ENCODE assay signal across 9 cellular contexts in the genomic region with DNA sequence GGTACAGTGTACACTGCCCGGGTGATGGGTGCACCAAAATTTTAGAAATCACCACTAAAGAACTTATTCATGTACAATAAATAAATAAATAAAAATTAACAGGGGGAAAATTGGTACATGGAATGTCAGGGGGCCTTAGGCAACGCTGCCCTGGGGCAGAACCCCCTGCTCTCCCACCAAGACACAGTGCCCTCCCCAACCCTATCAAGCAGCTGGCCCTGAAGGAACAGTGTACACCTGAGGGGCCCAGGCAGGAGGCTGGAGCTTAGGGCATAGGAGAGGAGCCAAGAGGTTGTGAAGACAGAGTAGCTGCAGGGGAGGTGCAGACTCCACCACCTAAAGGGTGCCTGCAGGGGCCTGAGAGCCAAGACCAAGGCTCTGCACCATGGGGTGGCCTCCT.
"Had no signal": no experiment of that assay in that cellular context is flagged by ENCODE, and none has a peak within 500 bp of the region (broad histone marks: within the 10 kb centered on the region; RNA-seq: fewer than 3 reads in every experiment).

No MANE protein-coding gene starts in this region.

- H3K36me3 ChIP-seq: HAP-1 had no signal

- H3K27ac Mint-ChIP-seq: GM23338, H9, HFFc6 had no signal

- ATAC-seq: GM23338, HCT116 had no signal

- H3K4me2 ChIP-seq: GM23338 had no signal

- H3K9me3 ChIP-seq: HAP-1 had no signal

- H2AFZ ChIP-seq: GM23248, GM23338 had no signal

- H3K4me1 ChIP-seq: HAP-1 had no signal

- H3K27ac ChIP-seq: GM23248 had no signal

- H3K4me1 Mint-ChIP-seq: GM23338, H9 had no signal

- H3K4me3 Mint-ChIP-seq: GM23338, H9, HFFc6 had no signal

- DNase-seq: GM23248, GOT3, H7, H9, HCEC 1CT, HFFc6 had no signal

- H3K4me3 ChIP-seq: GM23248, GM23338, HAP-1 had no signal
